Comparison of ENCODE assay signal across 27 cellular contexts in genomic region chr12:9843416-9843815, GRCh38. TPM values are rescaled to one million over a fixed set of nuclear protein-coding genes. Genes with fewer than 3 reads are reported as not detected.
"Had no signal": no experiment of that assay in that cellular context is flagged by ENCODE, and none has a peak within 500 bp of the region (broad histone marks: within the 10 kb centered on the region; RNA-seq: fewer than 3 reads in every experiment).

No MANE protein-coding gene starts in this region.

- FAIRE-seq: islet of Langerhans had no signal

- H3K79me2 ChIP-seq: hepatocyte had no signal

- H2AFZ ChIP-seq: hepatocyte had no signal

- H3K9me3 ChIP-seq: neutrophil, psoas muscle, right lobe of liver, thoracic aorta, transverse colon had no signal

- H3K4me2 ChIP-seq: hepatocyte had no signal

- ATAC-seq: esophagus mucosa; foreskin keratinocyte; naive thymus-derived CD8-positive, alpha-beta T cell; psoas muscle; right lobe of liver; stimulated activated naive B cell treated with anti-CD40 and anti-IgM and Interleukin-4, amounts not matched to agents 10 μg/mL and 1 μg/mL and 100 μg/mL, for 72 hours; stimulated activated naive CD8-positive, alpha-beta T cell treated with anti-CD3 and anti-CD28 coated beads, Interleukin-15, amount 100 ng/mL, for 72 hours had no signal

- H3K27ac ChIP-seq: foreskin keratinocyte, hepatocyte, neutrophil, psoas muscle, right lobe of liver, thoracic aorta, transverse colon had no signal

- H3K4me3 Mint-ChIP-seq: dendritic cell treated with granulocyte-macrophage colony-stimulating factor and Interleukin-4, amounts not matched to agents 40 ng/mL and 50 ng/mL, for 4 days; naive thymus-derived CD8-positive, alpha-beta T cell; stimulated activated naive B cell treated with anti-CD40 and anti-IgM and Interleukin-4, amounts not matched to agents 10 μg/mL and 1 μg/mL and 100 μg/mL, for 72 hours; stimulated activated naive CD8-positive, alpha-beta T cell treated with anti-CD3 and anti-CD28 coated beads, Interleukin-15, amount 100 ng/mL, for 72 hours had no signal

- H3K4me1 Mint-ChIP-seq: stimulated activated naive B cell treated with anti-CD40 and anti-IgM and Interleukin-4, amounts not matched to agents 10 μg/mL and 1 μg/mL and 100 μg/mL, for 72 hours; stimulated activated naive CD8-positive, alpha-beta T cell treated with anti-CD3 and anti-CD28 coated beads, Interleukin-15, amount 100 ng/mL, for 72 hours had no signal

- H3K4me1 ChIP-seq: foreskin keratinocyte, psoas muscle, right lobe of liver, transverse colon had no signal

- DNase-seq: effector CD4-positive, alpha-beta T cell; kidney glomerular epithelial cell; naive thymus-derived CD8-positive, alpha-beta T cell; psoas muscle; retina; right lobe of liver; stimulated activated CD4-positive, alpha-beta T cell treated with anti-CD3 and anti-CD28 coated beads, Interleukin-2, amount 100 ng/mL, for 24 hours; stimulated activated CD4-positive, alpha-beta T cell treated with anti-CD3 and anti-CD28 coated beads, Interleukin-4, amount 100 ng/mL, for 4 hours; stimulated activated naive B cell treated with anti-CD40 and anti-IgM and Interleukin-4, amounts not matched to agents 10 μg/mL and 1 μg/mL and 100 μg/mL, for 72 hours; stimulated activated naive CD8-positive, alpha-beta T cell treated with anti-CD3 and anti-CD28 coated beads, Interleukin-15, amount 100 ng/mL, for 72 hours; substantia nigra; transverse colon had no signal

- H3K27ac Mint-ChIP-seq: dendritic cell treated with granulocyte-macrophage colony-stimulating factor and Interleukin-4, amounts not matched to agents 40 ng/mL and 50 ng/mL, for 4 days; naive thymus-derived CD8-positive, alpha-beta T cell; stimulated activated naive B cell treated with anti-CD40 and anti-IgM and Interleukin-4, amounts not matched to agents 10 μg/mL and 1 μg/mL and 100 μg/mL, for 72 hours; stimulated activated naive CD8-positive, alpha-beta T cell treated with anti-CD3 and anti-CD28 coated beads, Interleukin-15, amount 100 ng/mL, for 72 hours had no signal

- H3K4me3 ChIP-seq: hepatocyte, psoas muscle, right lobe of liver, thoracic aorta, transverse colon had no signal

- H3K27me3 Mint-ChIP-seq: dendritic cell treated with granulocyte-macrophage colony-stimulating factor and Interleukin-4, amounts not matched to agents 40 ng/mL and 50 ng/mL, for 4 days; naive thymus-derived CD8-positive, alpha-beta T cell; stimulated activated naive CD8-positive, alpha-beta T cell treated with anti-CD3 and anti-CD28 coated beads, Interleukin-15, amount 100 ng/mL, for 72 hours had no signal

- H3K27me3 ChIP-seq: hepatocyte, neutrophil, right lobe of liver, transverse colon had no signal

- H3K36me3 ChIP-seq: neutrophil, right lobe of liver, thoracic aorta, transverse colon had no signal

RNA-seq across cellular contexts. Expression of gene KLRF1, which starts 16.1 kb away (rescaled TPM):
- total RNA-seq: hepatocyte, osteoblast, skeletal muscle tissue, transverse colon had no signal
- polyA plus RNA-seq: hepatocyte, neural cell had no signal

RNA-seq across cellular contexts. Expression of gene KLRF2, which starts 37.9 kb away (rescaled TPM):
- total RNA-seq: esophagus mucosa; foreskin keratinocyte; hepatocyte; liver; lung microvascular endothelial cell; mesenteric fat pad; mononuclear cell; naive thymus-derived CD8-positive, alpha-beta T cell; osteoblast; psoas muscle; right lobe of liver; skeletal muscle tissue; thoracic aorta; transverse colon; ureter had no signal
- polyA plus RNA-seq: foreskin keratinocyte; hepatocyte; liver; naive thymus-derived CD8-positive, alpha-beta T cell; neural cell; psoas muscle had no signal
